10 cellular contexts compared by ENCODE assay signal in the genomic region with DNA sequence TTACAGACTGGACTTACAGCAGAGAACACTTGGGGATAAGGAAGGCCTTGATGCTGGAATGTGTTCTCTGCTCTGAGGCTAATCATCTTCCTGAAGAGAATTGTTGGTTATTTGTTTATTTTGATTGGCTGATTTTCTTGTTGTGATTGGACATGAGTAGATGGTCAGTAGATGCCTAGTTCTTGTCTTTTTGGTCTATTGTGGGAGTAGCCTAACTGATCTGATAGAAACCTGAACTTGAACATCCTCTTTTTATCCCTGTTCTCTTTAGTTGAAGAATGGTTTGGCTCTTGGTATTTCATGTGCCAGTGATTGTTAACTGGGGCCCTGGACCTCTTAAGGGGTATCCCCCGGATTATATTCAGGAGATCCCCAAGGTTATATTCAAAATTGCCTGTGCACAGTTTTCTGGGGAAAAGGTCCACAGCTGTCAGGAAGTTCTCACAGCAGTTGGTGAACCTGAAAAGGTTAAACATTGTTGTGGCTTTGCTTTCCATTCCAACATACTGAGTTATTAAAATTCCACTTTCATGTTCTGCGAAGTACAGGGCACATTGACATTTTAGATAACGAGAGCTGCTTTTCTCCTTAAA. TPM values are rescaled to one million over a fixed set of nuclear protein-coding genes. Genes with fewer than 3 reads are reported as not detected.
DNase-seq lines count a peak whose midpoint lies in the region; ATAC-seq, FAIRE-seq and TF ChIP-seq lines count a peak whose summit lies in the region.
"Had no signal": no experiment of that assay in that cellular context is flagged by ENCODE, and none has a peak within 500 bp of the region (broad histone marks: within the 10 kb centered on the region; RNA-seq: fewer than 3 reads in every experiment).

No MANE protein-coding gene starts in this region.

- H3K27ac Mint-ChIP-seq in mesothelial cell of epicardium = peak overlapping the region; percentile 79
- H3K27ac Mint-ChIP-seq in activated T-helper 2 cell treated with anti-CD3 and anti-CD28 coated beads, Interferon-gamma antibody, Interleukin-2, Interleukin-4, amounts not matched to agents 10 μg/mL and 5 μg/mL and 100 μg/mL, durations not matched to agents 14 hours and 24 hours and 36 hours = no peak overlapping the region

- TF ChIP-seq CTCF in ascending aorta (IDR thresholded peaks at IDR 0.05) (no peak), mesothelial cell of epicardium (IDR thresholded peaks at IDR 0.05; ENCODE audit: unreplicated experiment) (no peak)

- no peak for FAIRE-seq in small intestine (lab: Jason Lieb, UNC)

- WGBS in small intestine, 3 donors = 54 to 78% (median 74%) methylated on average over 3 of the region's 3 CpGs

- H3K36me3 Mint-ChIP-seq in mesothelial cell of epicardium = peaks cover 20% of the 10 kb centered on the region
- H3K36me3 Mint-ChIP-seq in activated T-helper 2 cell treated with anti-CD3 and anti-CD28 coated beads, Interferon-gamma antibody, Interleukin-2, Interleukin-4, amounts not matched to agents 10 μg/mL and 5 μg/mL and 100 μg/mL, durations not matched to agents 14 hours and 24 hours and 36 hours (ENCODE audit: low read depth) = peaks cover 14% of the 10 kb centered on the region

- CTCF ChIA-PET in HEK293T (lab: Yijun Ruan, JAX) = no interaction called here

- H3K4me3 ChIP-seq in ascending aorta (peak overlapping the region in 1 of 2 donors; percentile 15), small intestine (ENCODE audit: low read depth in 1 of 2, low read length in 2 of 2) (no peak overlapping the region)
- H3K4me3 ChIP-seq: suprapubic skin had no signal

- H3K27me3 Mint-ChIP-seq in mesothelial cell of epicardium (ENCODE audit: low read depth) = no peaks in the 10 kb centered on the region
- H3K27me3 Mint-ChIP-seq in activated T-helper 2 cell treated with anti-CD3 and anti-CD28 coated beads, Interferon-gamma antibody, Interleukin-2, Interleukin-4, amounts not matched to agents 10 μg/mL and 5 μg/mL and 100 μg/mL, durations not matched to agents 14 hours and 24 hours and 36 hours (ENCODE audit: low read depth) = no peaks in the 10 kb centered on the region

- peak overlapping the region; percentile 59 to 72 for H3K27ac ChIP-seq in ascending aorta
- no peak overlapping the region for H3K27ac ChIP-seq in small intestine (ENCODE audit: low read depth in 1 of 2, low read length in 1 of 2)
- H3K27ac ChIP-seq: suprapubic skin had no signal

- no peak overlapping the region for H3K4me3 Mint-ChIP-seq in mesothelial cell of epicardium
- no peak overlapping the region for H3K4me3 Mint-ChIP-seq in activated T-helper 2 cell treated with anti-CD3 and anti-CD28 coated beads, Interferon-gamma antibody, Interleukin-2, Interleukin-4, amounts not matched to agents 10 μg/mL and 5 μg/mL and 100 μg/mL, durations not matched to agents 14 hours and 24 hours and 36 hours (ENCODE audit: low read depth)

- H3K27me3 ChIP-seq in ascending aorta (no peaks in the 10 kb centered on the region), small intestine (ENCODE audit: control insufficient read depth in 2 of 2, insufficient read depth in 2 of 2, low read length in 2 of 2) (no peaks in the 10 kb centered on the region)
- H3K27me3 ChIP-seq: suprapubic skin had no signal

- H3K36me3 ChIP-seq in ascending aorta (peaks cover 2 to 13% of the 10 kb centered on the region in 2 donors), small intestine (ENCODE audit: control insufficient read depth in 2 of 2, insufficient read depth in 2 of 2, low read length in 2 of 2) (no peaks in the 10 kb centered on the region)

- DNase-seq in Caki2 (ENCODE audit: low read depth) (peak; percentile 37), ascending aorta (ENCODE audit: low spot score in 2 of 2) (no peak), mesothelial cell of epicardium (ENCODE audit: low spot score in 2 of 2, unreplicated experiment in 2 of 2) (no peak), HEK293T (ENCODE audit: extremely low spot score) (no peak), small intestine (no peak)
- no peak for DNase-seq in activated T-helper 2 cell treated with anti-CD3 and anti-CD28 coated beads, Interferon-gamma antibody, Interleukin-2, Interleukin-4, amounts not matched to agents 10 μg/mL and 5 μg/mL and 100 μg/mL, durations not matched to agents 14 hours and 24 hours and 36 hours (ENCODE audit: low spot score)
- DNase-seq: NCI-H1694 had no signal

- peak; percentile 77 for ATAC-seq in HG02884 (IDR thresholded peaks at IDR 0.05; ENCODE audit: unreplicated experiment)
- ATAC-seq in GM21423 (IDR thresholded peaks at IDR 0.05; ENCODE audit: unreplicated experiment) = no peak

- POLR2A ChIA-PET in HEK293T (lab: Yijun Ruan, JAX) = no interaction called here

- H3K9me3 Mint-ChIP-seq in mesothelial cell of epicardium = peaks cover 12% of the 10 kb centered on the region
- peaks cover 4% of the 10 kb centered on the region for H3K9me3 Mint-ChIP-seq in activated T-helper 2 cell treated with anti-CD3 and anti-CD28 coated beads, Interferon-gamma antibody, Interleukin-2, Interleukin-4, amounts not matched to agents 10 μg/mL and 5 μg/mL and 100 μg/mL, durations not matched to agents 14 hours and 24 hours and 36 hours

- H3K4me1 ChIP-seq in ascending aorta = peaks cover 0 to 8% of the 10 kb centered on the region in 2 donors
- H3K4me1 ChIP-seq in small intestine (ENCODE audit: control insufficient read depth in 2 of 2, insufficient read depth in 1 of 2, low read depth in 1 of 2, low read length in 1 of 2) = no peaks in the 10 kb centered on the region
- H3K4me1 ChIP-seq: suprapubic skin had no signal

- H3K9me3 ChIP-seq in ascending aorta (no peaks in the 10 kb centered on the region), small intestine (ENCODE audit: control insufficient read depth, low read depth) (no peaks in the 10 kb centered on the region)
- H3K9me3 ChIP-seq: suprapubic skin had no signal

- intact Hi-C loops in ascending aorta (cut with DNase I) = no loop called here
- intact Hi-C loops in activated T-helper 2 cell treated with anti-CD3 and anti-CD28 coated beads, Interferon-gamma antibody, Interleukin-2, Interleukin-4, amounts not matched to agents 10 μg/mL and 5 μg/mL and 100 μg/mL, durations not matched to agents 14 hours and 24 hours and 36 hours (cut with micrococcal nuclease) = no loop called here

- in situ Hi-C loops in Caki2 (cut with HindIII; ENCODE audit: low pct_unique_long_range_greater_than_20kb, low sequenced_read_pairs) = no loop called here

- peaks cover 11% of the 10 kb centered on the region for H3K4me1 Mint-ChIP-seq in mesothelial cell of epicardium
- H3K4me1 Mint-ChIP-seq in activated T-helper 2 cell treated with anti-CD3 and anti-CD28 coated beads, Interferon-gamma antibody, Interleukin-2, Interleukin-4, amounts not matched to agents 10 μg/mL and 5 μg/mL and 100 μg/mL, durations not matched to agents 14 hours and 24 hours and 36 hours (ENCODE audit: low read depth) = peaks cover 3% of the 10 kb centered on the region

TF ChIP-seq in HEK293T, 16 proteins besides CTCF, POLR2A, EP300 and RAD21:
- TF ChIP-seq SP1 (IDR thresholded peaks at IDR 0.05) (no peak), TARDBP (IDR thresholded peaks at IDR 0.05) (no peak), FOXM1 (IDR thresholded peaks at IDR 0.05; ENCODE audit: borderline replicate concordance) (no peak), FOXK2 (IDR thresholded peaks at IDR 0.05) (no peak), CTBP1 (IDR thresholded peaks at IDR 0.05; ENCODE audit: borderline replicate concordance) (no peak), ARNT (IDR thresholded peaks at IDR 0.05) (no peak), BHLHE40 (IDR thresholded peaks at IDR 0.05; ENCODE audit: borderline replicate concordance) (no peak), HDGF (IDR thresholded peaks at IDR 0.05; ENCODE audit: borderline replicate concordance) (no peak), ZNF384 (IDR thresholded peaks at IDR 0.05) (no peak), LEF1 (IDR thresholded peaks at IDR 0.05; ENCODE audit: borderline replicate concordance) (no peak), L3MBTL2 (conservative IDR thresholded peaks at IDR 0.05) (no peak), FOXA1 (IDR thresholded peaks at IDR 0.05) (no peak), NFRKB (IDR thresholded peaks at IDR 0.05) (no peak), ELF4 (IDR thresholded peaks at IDR 0.05) (no peak)

RNA-seq across cellular contexts. Expression of a gene that starts 13.6 kb away (rescaled TPM):
- total RNA-seq in Caki2 (2014; rRNA removed; shearing (Covaris generic); ENCODE audit: low replicate concordance) = 39.0 and 60.3 TPM in 2 replicates
- total RNA-seq in ascending aorta (25.0 TPM), mesothelial cell of epicardium (57.2 to 60.2 TPM (median 59.8 TPM) in 3 replicates)
- 12.1 and 12.9 TPM in 2 replicates for total RNA-seq in activated T-helper 2 cell treated with anti-CD3 and anti-CD28 coated beads, Interferon-gamma antibody, Interleukin-2, Interleukin-4, amounts not matched to agents 10 μg/mL and 5 μg/mL and 100 μg/mL, durations not matched to agents 14 hours and 24 hours and 36 hours
- 10 to 100 TPM in 1 of 3 donors, 1 to 10 TPM in 2; 2.4 to 10.2 (median 2.5) TPM for polyA plus RNA-seq in small intestine

Comparison
In these comparisons a context has a peak if more than half of its experiments do, and no peak if none do; other contexts are left out.
1. H3K27ac ChIP-seq: peak in ascending aorta (2 of 2); none in small intestine (0 of 2).